8 cellular contexts compared by ENCODE assay signal in the genomic region with DNA sequence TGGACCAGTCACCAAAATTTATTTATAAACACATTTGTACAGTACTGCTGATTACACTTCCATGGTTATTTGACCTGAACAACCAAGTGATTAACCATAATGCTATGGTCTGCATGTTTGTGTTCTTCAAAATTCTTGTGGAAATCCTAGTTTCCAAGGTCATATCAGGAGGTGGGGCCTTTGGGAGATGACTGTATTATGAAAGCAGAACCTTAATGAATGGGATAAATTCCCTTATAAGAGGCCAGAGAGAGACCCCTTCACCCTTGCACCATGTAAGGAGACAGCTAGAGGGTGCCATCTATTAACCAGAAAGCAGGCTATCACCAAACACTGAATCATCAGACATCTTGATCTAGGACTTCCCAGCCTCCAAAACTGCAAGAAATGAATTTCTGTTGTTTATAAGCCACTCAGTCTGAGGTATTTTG. TPM values are rescaled to one million over a fixed set of nuclear protein-coding genes. Genes with fewer than 3 reads are reported as not detected.
DNase-seq lines count a peak whose midpoint lies in the region; ATAC-seq and TF ChIP-seq lines count a peak whose summit lies in the region.

No MANE protein-coding gene starts in this region.

- ATAC-seq in naive thymus-derived CD8-positive, alpha-beta T cell = peak in 1 of 2 donors; percentile 38
- no peak for ATAC-seq in HG03469 (IDR thresholded peaks at IDR 0.05; ENCODE audit: unreplicated experiment)

- peak; percentile 50 for TF ChIP-seq CTCF in brain microvascular endothelial cell (IDR thresholded peaks at IDR 0.05; ENCODE audit: low read depth, low read length, missing control alignments)

- H3K27ac Mint-ChIP-seq in naive thymus-derived CD8-positive, alpha-beta T cell = peak overlapping the region in 9 of 10 donors; percentile 3 to 98 (median 96)

- POLR2A ChIA-PET in naive thymus-derived CD8-positive, alpha-beta T cell (lab: Charles Lee) = interaction anchor here (0.6 to 6.8 kb wide), 3 partner anchors 27 to 32 kb away, joined by 4 to 49 read pairs (median 6); a partner anchor contains a TSS

- in situ Hi-C loops in brain microvascular endothelial cell (cut with HindIII; ENCODE audit: low pct_ligation_motif_present, low sequenced_read_pairs) = no loop called here

- H3K36me3 Mint-ChIP-seq in naive thymus-derived CD8-positive, alpha-beta T cell = peaks cover 0 to 13% (median 4%) of the 10 kb centered on the region in 3 donors

- H3K27ac ChIP-seq in brain microvascular endothelial cell = no peak overlapping the region

- no peaks in the 10 kb centered on the region for H3K9me3 Mint-ChIP-seq in naive thymus-derived CD8-positive, alpha-beta T cell

- H3K4me3 Mint-ChIP-seq in naive thymus-derived CD8-positive, alpha-beta T cell = peak overlapping the region in 9 of 10 donors; percentile 43 to 97 (median 91)

- no peaks in the 10 kb centered on the region for H3K27me3 ChIP-seq in brain microvascular endothelial cell (replicated peaks)

- DNase-seq in AG08396 (ENCODE audit: low spot score) (peak; percentile 63), EL (peak; percentile 59), NCI-H69 (lab: John Stamatoyannopoulos, UW) (peak; percentile 41), brain microvascular endothelial cell (peak; percentile 35)
- peak in 6 of 10 donors; percentile 2 to 38 (median 22) for DNase-seq in naive thymus-derived CD8-positive, alpha-beta T cell
- DNase-seq in effector CD8-positive, alpha-beta T cell (lab: John Stamatoyannopoulos, UW) = no peak
- no peak for DNase-seq in activated effector memory CD4-positive, alpha-beta T cell treated with anti-CD3 and anti-CD28 coated beads, Interleukin-2, amount 50 U/mL, for 16 hours

- no peaks in the 10 kb centered on the region for H3K27me3 Mint-ChIP-seq in naive thymus-derived CD8-positive, alpha-beta T cell

- no peaks in the 10 kb centered on the region for H3K36me3 ChIP-seq in brain microvascular endothelial cell (replicated peaks)

- no peak overlapping the region for H3K4me3 ChIP-seq in brain microvascular endothelial cell (ENCODE audit: low read depth, low read length)

- H3K4me1 Mint-ChIP-seq in naive thymus-derived CD8-positive, alpha-beta T cell = peaks cover 9 to 37% (median 28%) of the 10 kb centered on the region in 4 donors

RNA-seq across cellular contexts. Expression of a gene that starts 1.9 kb away (rescaled TPM):
- total RNA-seq in naive thymus-derived CD8-positive, alpha-beta T cell = 10 to 100 TPM; 42.3 to 58.5 TPM
- polyA plus RNA-seq in naive thymus-derived CD8-positive, alpha-beta T cell = 10 to 100 TPM; 12.3 to 17.7 (median 15.9) TPM

RNA-seq across cellular contexts. Expression of a gene that starts 28.3 kb away (rescaled TPM):
- total RNA-seq in naive thymus-derived CD8-positive, alpha-beta T cell = 10 to 100 TPM; 30.7 to 31.1 TPM
- polyA plus RNA-seq in naive thymus-derived CD8-positive, alpha-beta T cell = 10 to 100 TPM; 40.3 to 46.5 (median 43.6) TPM

Comparison
In these comparisons a context has a peak if more than half of its experiments do, and no peak if none do; other contexts are left out.
1. DNase-seq: peak in AG08396 (single experiment), EL (single experiment), NCI-H69 (single experiment), brain microvascular endothelial cell (single experiment) and naive thymus-derived CD8-positive, alpha-beta T cell (6 of 10); none in effector CD8-positive, alpha-beta T cell (single experiment) and activated effector memory CD4-positive, alpha-beta T cell treated with anti-CD3 and anti-CD28 coated beads, Interleukin-2, amount 50 U/mL, for 16 hours (single experiment).